9 cellular contexts compared by ENCODE assay signal in the genomic region with DNA sequence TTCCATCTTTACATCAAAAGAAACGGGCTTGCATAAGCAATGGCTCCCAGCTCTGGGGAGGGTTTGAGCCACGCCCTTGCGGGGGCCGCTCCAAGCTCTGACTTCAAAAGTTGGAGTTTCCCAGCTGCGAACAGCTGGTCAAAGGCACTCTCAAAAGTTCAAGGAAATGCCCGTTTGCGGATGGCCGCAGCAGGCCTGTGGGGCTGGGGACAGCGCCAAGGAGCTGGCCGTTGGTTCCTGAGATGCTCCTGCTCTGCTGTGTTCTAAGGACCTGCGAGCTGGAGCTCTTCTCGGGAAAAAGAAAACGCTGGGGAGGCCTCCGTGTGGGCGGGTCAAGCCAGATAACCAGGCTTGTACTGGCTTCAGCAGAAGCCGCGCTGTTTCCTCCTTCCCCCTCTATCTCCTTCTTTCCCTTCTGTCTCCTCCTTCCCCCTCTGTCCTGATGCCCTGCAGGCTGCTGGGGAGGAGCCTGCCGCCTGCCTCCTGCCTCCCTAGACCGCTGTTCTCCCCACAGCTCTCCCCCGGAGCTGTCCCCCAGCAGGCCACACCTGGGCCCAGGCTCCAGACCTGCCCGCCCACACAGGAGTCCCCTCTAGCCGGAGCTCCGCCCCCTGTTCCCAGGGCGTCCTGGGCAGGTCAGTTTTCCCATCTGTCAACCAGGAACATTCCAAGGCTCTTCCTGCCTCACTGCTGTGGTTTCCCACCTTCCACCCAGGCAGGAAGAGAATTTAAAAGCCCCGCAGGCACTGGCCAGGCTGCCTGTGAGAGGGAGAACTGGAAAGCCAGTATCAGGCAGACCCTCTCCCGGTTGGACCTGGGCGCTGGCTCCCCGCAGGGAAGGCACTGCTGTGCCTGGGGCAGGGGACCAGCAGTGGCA. TPM values are rescaled to one million over a fixed set of nuclear protein-coding genes. Genes with fewer than 3 reads are reported as not detected.
DNase-seq lines count a peak whose midpoint lies in the region; ATAC-seq and TF ChIP-seq lines count a peak whose summit lies in the region.
"Had no signal": no experiment of that assay in that cellular context is flagged by ENCODE, and none has a peak within 500 bp of the region (broad histone marks: within the 10 kb centered on the region; RNA-seq: fewer than 3 reads in every experiment).

No MANE protein-coding gene starts in this region.

- no peak for TF ChIP-seq EP300 in transverse colon (IDR thresholded peaks at IDR 0.05; ENCODE audit: low read depth)

- ATAC-seq in left colon (peak; percentile 81), GM21737 (IDR thresholded peaks at IDR 0.05; ENCODE audit: unreplicated experiment) (no peak), GM21619 (IDR thresholded peaks at IDR 0.05; ENCODE audit: unreplicated experiment) (no peak)

- H3K9me3 ChIP-seq in transverse colon, result no peaks in the 10 kb centered on the region

- H3K4me3 ChIP-seq in cardiac fibroblast (replicated peaks in 1 of 2; ENCODE audit: low read depth in 2 of 2, low read length in 2 of 2) (peak overlapping the region; percentile 25 to 30), transverse colon (peak overlapping the region in 3 of 4 donors; percentile 11 to 30 (median 19))

- peaks cover 13 to 20% (median 15%) of the 10 kb centered on the region in 4 donors for H3K4me1 ChIP-seq in transverse colon

- peak; percentile 65 for DNase-seq in GM10248 (ENCODE audit: extremely low spot score)
- DNase-seq in NCI-H2227 treated with DMSO at 0.1 percent for 48 hours (lab: John Stamatoyannopoulos, UW), result peak; percentile 76
- peak; percentile 81 to 85 for DNase-seq in cardiac fibroblast (ENCODE audit: low read depth in 2 of 2)
- peak; percentile 69 to 75 for DNase-seq in left colon
- peak; percentile 58 for DNase-seq in transverse colon
- no peak for DNase-seq in SHP77 treated with DMSO at 0.1 percent for 48 hours (lab: John Stamatoyannopoulos, UW)

- in situ Hi-C loops in transverse colon (cut with MboI; ENCODE audit: low pct_ligation_motif_present in 1 of 4, low pct_unique_long_range_greater_than_20kb in 1 of 4, low sequenced_read_pairs in 3 of 4), result loop anchor here in 2 of 4 donors (10.0 to 25.0 kb wide), 2 partner anchors 243 to 245 kb away; no protein-coding TSS in a partner anchor

- no peak for TF ChIP-seq POLR2A in transverse colon (IDR thresholded peaks at IDR 0.05)

- H3K27me3 ChIP-seq in transverse colon, result no peaks in the 10 kb centered on the region

- H3K27ac ChIP-seq in transverse colon, result peak overlapping the region; percentile 63 to 73 (median 68)
- H3K27ac ChIP-seq: KMS-11 had no signal

- intact Hi-C loops in left colon (cut with DNase I, micrococcal nuclease) (loop anchor here in 1 of 2 donors (10.0 kb wide), 1 partner anchor 253 kb away; no protein-coding TSS in a partner anchor), transverse colon (cut with DNase I; ENCODE audit: low total_unique reads) (no loop called here)

- CTCF ChIA-PET in GM10248 (lab: Yijun Ruan, JAX), result interaction anchor here (0.8 to 6.3 kb wide), 14 partner anchors 8 to 914 kb away, joined by 3 to 69 read pairs (median 6); no protein-coding TSS in a partner anchor

- TF ChIP-seq CTCF in GM10248 (IDR thresholded peaks at IDR 0.05; ENCODE audit: control extremely low read depth, extremely low read depth, low read depth, missing control alignments), result no peak
- TF ChIP-seq CTCF in cardiac fibroblast (IDR thresholded peaks at IDR 0.05; ENCODE audit: low read depth, low read length), result no peak
- TF ChIP-seq CTCF in transverse colon (IDR thresholded peaks at IDR 0.05), result no peak

- POLR2A ChIA-PET in GM10248 (lab: Yijun Ruan, JAX), result interaction anchor here (0.6 kb wide), 1 partner anchor 733 kb away, joined by 3 read pairs; no protein-coding TSS in a partner anchor

- H3K36me3 ChIP-seq in transverse colon, result peaks cover 0 to 4% (median 2%) of the 10 kb centered on the region in 4 donors

- WGBS in transverse colon (ENCODE audit: low coverage in 1 of 2), 2 donors, result 11 to 28% methylated on average over 12 to 28 of the region's 28 CpGs

RNA-seq across cellular contexts. Expression of gene KLF11, which starts 14.1 kb away (rescaled TPM):
- total RNA-seq in left colon (10 to 100 TPM in 1 of 2 donors, 1 to 10 TPM in 1; 9.7 to 10.2 TPM), transverse colon (10 to 100 TPM in 2 of 4 donors, 1 to 10 TPM in 2; 6.6 to 17.0 (median 10.5) TPM)

RNA-seq across cellular contexts. Expression of gene CYS1, which starts 22.7 kb away (rescaled TPM):
- total RNA-seq in left colon, result 1 to 10 TPM in 1 of 2 donors, under 1 TPM in 1; 0.37 to 1.6 TPM
- total RNA-seq in transverse colon, result 1 to 10 TPM; 1.1 to 7.4 (median 2.0) TPM
